Comparison of ENCODE assay signal across 18 cellular contexts in the genomic region with DNA sequence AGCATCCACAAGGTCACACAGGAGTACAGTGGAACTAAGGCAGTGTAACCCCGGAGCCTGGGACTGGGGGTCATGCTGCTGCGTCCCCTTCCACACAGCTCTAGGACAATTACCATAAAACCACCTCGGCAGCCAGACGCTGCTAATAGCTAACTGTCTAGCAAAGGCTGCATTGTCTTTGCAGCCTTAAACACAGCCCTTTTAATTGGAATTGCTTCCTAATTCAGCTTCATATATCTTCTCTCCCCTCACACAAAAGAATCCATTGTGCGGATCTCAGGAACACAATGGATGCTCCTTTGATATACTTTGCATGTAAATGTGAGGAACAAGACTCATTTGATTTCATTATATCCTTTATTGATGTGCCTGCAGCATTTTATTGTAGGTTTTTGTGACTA. TPM values are rescaled to one million over a fixed set of nuclear protein-coding genes. Genes with fewer than 3 reads are reported as not detected.
A peak's percentile ranks its signal among the peaks of the same experiment; 100 is the strongest.
DNase-seq lines count a peak whose midpoint lies in the region; ATAC-seq and TF ChIP-seq lines count a peak whose summit lies in the region.
"Had no signal": no experiment of that assay in that cellular context is flagged by ENCODE, and none has a peak within 500 bp of the region (broad histone marks: within the 10 kb centered on the region; RNA-seq: fewer than 3 reads in every experiment).

No MANE protein-coding gene starts in this region.

- H2BK15ac ChIP-seq in IMR-90 (ENCODE audit: low read depth, low read length) = no peak overlapping the region

- H4K5ac ChIP-seq in IMR-90 (ENCODE audit: low read depth, low read length) = no peak overlapping the region

- H3K4ac ChIP-seq in IMR-90 (ENCODE audit: low read depth, low read length) = no peak overlapping the region

- no peak overlapping the region for H3K18ac ChIP-seq in IMR-90 (ENCODE audit: low read depth, low read length)

- H3K27ac ChIP-seq in IMR-90 (ENCODE audit: insufficient read depth, low read length) (no peak overlapping the region), heart right ventricle (no peak overlapping the region), right lobe of liver (no peak overlapping the region)
- H3K27ac ChIP-seq: HL-60, RWPE1, SJCRH30 had no signal

- H3K14ac ChIP-seq in IMR-90 (replicated peaks; ENCODE audit: low read depth, low read length) = peak overlapping the region; percentile 50; the same call in 1 of the 2 replicates

- no peak overlapping the region for H3K4me3 ChIP-seq in IMR-90 (ENCODE audit: insufficient read depth, low read depth, low read length)
- no peak overlapping the region for H3K4me3 ChIP-seq in heart right ventricle
- no peak overlapping the region for H3K4me3 ChIP-seq in right lobe of liver
- H3K4me3 ChIP-seq: SJCRH30 had no signal

- H3K4me1 ChIP-seq in IMR-90 (ENCODE audit: control insufficient read depth, insufficient read depth, low read length) (peaks cover 12% of the 10 kb centered on the region), heart right ventricle (no peaks in the 10 kb centered on the region), right lobe of liver (no peaks in the 10 kb centered on the region)
- H3K4me1 ChIP-seq: SJCRH30 had no signal

- intact Hi-C loops in IMR-90 (cut with micrococcal nuclease) = no loop called here
- intact Hi-C loops in heart right ventricle (cut with DNase I) = no loop called here
- intact Hi-C loops in right lobe of liver (cut with DNase I) = no loop called here

- ATAC-seq in IMR-90 (ENCODE audit: low read depth) (no peak), heart right ventricle (no peak), HG02981 (IDR thresholded peaks at IDR 0.05; ENCODE audit: unreplicated experiment) (no peak), right lobe of liver (no peak)
- no peak for ATAC-seq in activated CD4-positive, CD25-positive, alpha-beta regulatory T cell treated with anti-CD3 and anti-CD28 coated beads, Interleukin-2, amount 50 U/mL, for 24 hours

- no peak overlapping the region for H4K8ac ChIP-seq in IMR-90 (ENCODE audit: low read depth in 2 of 2, low read length in 2 of 2)

- no peak for TF ChIP-seq RAD21 in IMR-90 (IDR thresholded peaks at IDR 0.05; ENCODE audit: low read length)

- dilution Hi-C loops in IMR-90 (cut with HindIII; ENCODE audit: low sequenced_read_pairs, unreplicated experiment) = no loop called here

- H2BK5ac ChIP-seq in IMR-90 (ENCODE audit: low read depth, low read length, poor library complexity, severe bottlenecking) = no peak overlapping the region

- H2AFZ ChIP-seq in IMR-90 (replicated peaks; ENCODE audit: low read length, poor library complexity) = no peak overlapping the region

- 100% methylated on average over 2 of the region's 5 CpGs; no CpG with 5 or more reads in 1 of the 2 experiments for WGBS in IMR-90 (ENCODE audit: extremely low coverage in 2 of 2, insufficient read length in 1 of 2), 2 experiments
- 77 to 79% methylated on average over 5 of the region's 5 CpGs for WGBS in heart right ventricle, 2 donors
- WGBS in right lobe of liver (ENCODE audit: insufficient coverage, low coverage, low lambda C conversion rate, missing lambda C conversion rate) = 80% methylated on average over 5 of the region's 5 CpGs

- POLR2A ChIA-PET in IMR-90 (lab: Charles Lee; ENCODE audit: unreplicated experiment) = no interaction called here

- H3K79me1 ChIP-seq in IMR-90 (ENCODE audit: low read depth in 1 of 2, low read length in 2 of 2) = no peaks in the 10 kb centered on the region

- no peak overlapping the region for H3K23ac ChIP-seq in IMR-90 (ENCODE audit: low read depth, low read length)

- no peak overlapping the region for H4K91ac ChIP-seq in IMR-90 (ENCODE audit: insufficient read depth, low read depth, low read length)

- TF ChIP-seq CTCF in IMR-90 (conservative IDR thresholded peaks at IDR 0.05; ENCODE audit: low read depth, low read length) (no peak), heart right ventricle (IDR thresholded peaks at IDR 0.05) (no peak), right lobe of liver (IDR thresholded peaks at IDR 0.05) (no peak)

- BruUV-seq in IMR-90 (replicated peaks; lab: Mats Ljungman, UMichigan) = no TSS peak

- no peaks in the 10 kb centered on the region for H3K36me3 ChIP-seq in IMR-90 (ENCODE audit: control insufficient read depth, insufficient read depth, low read length)
- H3K36me3 ChIP-seq in heart right ventricle = no peaks in the 10 kb centered on the region
- no peaks in the 10 kb centered on the region for H3K36me3 ChIP-seq in right lobe of liver
- H3K36me3 ChIP-seq: SJCRH30 had no signal

- CTCF ChIA-PET in IMR-90 (lab: Yijun Ruan, JAX) = no interaction called here

- H3K4me2 ChIP-seq in IMR-90 (ENCODE audit: low read depth, low read length) = no peak overlapping the region

- H3K56ac ChIP-seq in IMR-90 (ENCODE audit: extremely low read depth, insufficient read depth, low read length) = no peak overlapping the region

- H2AK5ac ChIP-seq in IMR-90 (ENCODE audit: low read depth, low read length) = no peak overlapping the region; the same call in 1 of the 2 replicates

- no peaks in the 10 kb centered on the region for H3K9me3 ChIP-seq in IMR-90 (ENCODE audit: control insufficient read depth, insufficient read depth, low read length)
- no peaks in the 10 kb centered on the region for H3K9me3 ChIP-seq in heart right ventricle
- H3K9me3 ChIP-seq in right lobe of liver = no peaks in the 10 kb centered on the region
- H3K9me3 ChIP-seq: SJCRH30 had no signal

- no peak for TF ChIP-seq POLR2A in IMR-90 (IDR thresholded peaks at IDR 0.05; ENCODE audit: low read depth, low read length)
- TF ChIP-seq POLR2A in right lobe of liver (IDR thresholded peaks at IDR 0.05) = no peak

- peak overlapping the region; percentile 77; the same call in 1 of the 2 replicates for H2BK120ac ChIP-seq in IMR-90 (ENCODE audit: low read depth, low read length)

- 0 out of 2 replicates have a peak, but pooled peaks cover 4% of the 10 kb centered on the region for H3K9me1 ChIP-seq in IMR-90 (ENCODE audit: insufficient read depth, low read length)

- no peak overlapping the region for H2BK20ac ChIP-seq in IMR-90 (ENCODE audit: low read depth, low read length)

- no peaks in the 10 kb centered on the region for H3K27me3 ChIP-seq in IMR-90 (ENCODE audit: control insufficient read depth, insufficient read depth, low read length)
- H3K27me3 ChIP-seq in heart right ventricle = no peaks in the 10 kb centered on the region
- H3K27me3 ChIP-seq in right lobe of liver = no peaks in the 10 kb centered on the region
- H3K27me3 ChIP-seq: SJCRH30 had no signal

- in situ Hi-C loops in IMR-90 (cut with MboI; ENCODE audit: low sequenced_read_pairs) = no loop called here
- in situ Hi-C loops in SK-MEL-5 (cut with HindIII; ENCODE audit: low pct_unique_long_range_greater_than_20kb, low sequenced_read_pairs) = no loop called here

- no peak overlapping the region for H3K9ac ChIP-seq in IMR-90 (ENCODE audit: low read depth, low read length)

- H2AK9ac ChIP-seq in IMR-90 (replicated peaks; ENCODE audit: low read depth, low read length, poor library complexity) = no peak overlapping the region

- DNase-seq in IMR-90 = no peak
- peak; percentile 38 for DNase-seq in SK-MEL-5 (ENCODE audit: low read depth, low spot score)
- DNase-seq in islet precursor cell = peak; percentile 84
- peak; percentile 87 for DNase-seq in pons (ENCODE audit: low spot score)
- DNase-seq in heart right ventricle = no peak
- no peak for DNase-seq in right lobe of liver
- DNase-seq: ACHN; Calu3; CD4-positive, CD25-positive, alpha-beta regulatory T cell; KBM-7; NCI-H1694 treated with DMSO at 0.1 percent for 48 hours; NCI-H2171; OCI-M1 had no signal

- no peaks in the 10 kb centered on the region for H4K20me1 ChIP-seq in IMR-90 (ENCODE audit: insufficient read depth, low read length)

TF ChIP-seq in IMR-90, 13 proteins besides CTCF, POLR2A, EP300 and RAD21:
- TF ChIP-seq MAFK (IDR thresholded peaks at IDR 0.05; ENCODE audit: low read depth, low read length) (no peak), MAZ (IDR thresholded peaks at IDR 0.05; ENCODE audit: borderline replicate concordance, low read depth, low read length) (no peak), SMC3 (IDR thresholded peaks at IDR 0.05; ENCODE audit: low read depth, low read length) (no peak), MXI1 (IDR thresholded peaks at IDR 0.05; ENCODE audit: borderline replicate concordance, low read depth, low read length) (no peak), NFE2L2 (IDR thresholded peaks at IDR 0.05; ENCODE audit: low read depth, low read length) (no peak), BHLHE40 (IDR thresholded peaks at IDR 0.05; ENCODE audit: low read depth, low read length) (no peak), RFX5 (IDR thresholded peaks at IDR 0.05; ENCODE audit: low read depth, low read length) (no peak), RCOR1 (IDR thresholded peaks at IDR 0.05; ENCODE audit: insufficient replicate concordance, low read length) (no peak), CHD1 (IDR thresholded peaks at IDR 0.05; ENCODE audit: low read depth, low read length) (no peak)
- TF ChIP-seq, protein P1, sequence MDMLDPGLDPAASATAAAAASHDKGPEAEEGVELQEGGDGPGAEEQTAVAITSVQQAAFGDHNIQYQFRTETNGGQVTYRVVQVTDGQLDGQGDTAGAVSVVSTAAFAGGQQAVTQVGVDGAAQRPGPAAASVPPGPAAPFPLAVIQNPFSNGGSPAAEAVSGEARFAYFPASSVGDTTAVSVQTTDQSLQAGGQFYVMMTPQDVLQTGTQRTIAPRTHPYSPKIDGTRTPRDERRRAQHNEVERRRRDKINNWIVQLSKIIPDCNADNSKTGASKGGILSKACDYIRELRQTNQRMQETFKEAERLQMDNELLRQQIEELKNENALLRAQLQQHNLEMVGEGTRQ (IDR thresholded peaks at IDR 0.05; ENCODE audit: low read depth, low read length) = no peak
- TF ChIP-seq, protein P2, sequence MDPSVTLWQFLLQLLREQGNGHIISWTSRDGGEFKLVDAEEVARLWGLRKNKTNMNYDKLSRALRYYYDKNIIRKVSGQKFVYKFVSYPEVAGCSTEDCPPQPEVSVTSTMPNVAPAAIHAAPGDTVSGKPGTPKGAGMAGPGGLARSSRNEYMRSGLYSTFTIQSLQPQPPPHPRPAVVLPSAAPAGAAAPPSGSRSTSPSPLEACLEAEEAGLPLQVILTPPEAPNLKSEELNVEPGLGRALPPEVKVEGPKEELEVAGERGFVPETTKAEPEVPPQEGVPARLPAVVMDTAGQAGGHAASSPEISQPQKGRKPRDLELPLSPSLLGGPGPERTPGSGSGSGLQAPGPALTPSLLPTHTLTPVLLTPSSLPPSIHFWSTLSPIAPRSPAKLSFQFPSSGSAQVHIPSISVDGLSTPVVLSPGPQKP (IDR thresholded peaks at IDR 0.05; ENCODE audit: borderline replicate concordance, low read depth, low read length) = no peak

RNA-seq across cellular contexts. Expression of a gene that starts 30.6 kb away (rescaled TPM):
- 8.1 and 9.7 TPM in 2 replicates for total RNA-seq in IMR-90 (2012; rRNA removed)
- 5.8 and 6.5 TPM in 2 replicates for polyA plus RNA-seq in IMR-90 (2012; rRNA removed)
- 3.1 and 3.3 TPM in 2 replicates for polyA plus RNA-seq in IMR-90 (2012; cell fraction: cytosol; rRNA removed)
- polyA plus RNA-seq in IMR-90 (2012; cell fraction: nucleus; rRNA removed; ENCODE audit: low replicate concordance) = 5.1 and 11.9 TPM in 2 replicates
- total RNA-seq in SK-MEL-5 (2014; rRNA removed; shearing (Covaris generic)) = 8.8 and 9.7 TPM in 2 replicates
- 12.8 and 16.7 TPM in 2 replicates for polyA plus RNA-seq in SK-MEL-5 (2015; cell fraction: cytosol; rRNA removed)
- 9.2 and 9.3 TPM in 2 replicates for polyA plus RNA-seq in SK-MEL-5 (2015; cell fraction: nucleus; rRNA removed)
- 1 to 10 TPM; 1.3 to 5.5 (median 3.1) TPM for total RNA-seq in heart right ventricle
- polyA plus RNA-seq in heart right ventricle = 1 to 10 TPM; 1.1 to 1.7 TPM
- total RNA-seq in right lobe of liver = 1 to 10 TPM; 1.2 to 2.4 (median 1.4) TPM
- total RNA-seq: Calu3 had no signal

Comparison
In these comparisons a context has a peak if more than half of its experiments do, and no peak if none do; other contexts are left out.
1. DNase-seq: peak in SK-MEL-5 (single experiment), islet precursor cell (single experiment) and pons (single experiment); none in IMR-90 (single experiment), heart right ventricle (0 of 2) and right lobe of liver (0 of 3).